In genomic region chr3:37955918-37956317, GRCh38 we compare ENCODE assay signal across 12 cellular contexts. TPM values are rescaled to one million over a fixed set of nuclear protein-coding genes. Genes with fewer than 3 reads are reported as not detected.
DNase-seq lines count a peak whose midpoint lies in the region; ATAC-seq, FAIRE-seq and TF ChIP-seq lines count a peak whose summit lies in the region.
"Had no signal": no experiment of that assay in that cellular context is flagged by ENCODE, and none has a peak within 500 bp of the region (broad histone marks: within the 10 kb centered on the region; RNA-seq: fewer than 3 reads in every experiment).

No MANE protein-coding gene starts in this region.

- H3K9ac ChIP-seq in iPS-18a (ENCODE audit: low read length), result no peak overlapping the region

- peak; percentile 69 for DNase-seq in SIG-M5 treated with dmso at 0.1 percent for 504 hours (lab: John Stamatoyannopoulos, UW; ENCODE audit: unreplicated experiment)
- no peak for DNase-seq in SIG-M5 (lab: John Stamatoyannopoulos, UW)
- DNase-seq in T-helper 17 cell, result no peak
- no peak for DNase-seq in suprapubic skin (ENCODE audit: low spot score in 2 of 2)
- DNase-seq in GM13977 (ENCODE audit: low spot score), result no peak
- no peak for DNase-seq in GM12892 (ENCODE audit: insufficient read length)
- DNase-seq: 8988T; activated naive CD8-positive, alpha-beta T cell treated with anti-CD3 and anti-CD28 coated beads, Interleukin-2, amount 10 ng/mL, durations not matched to agents 7 days and 5 days; HFFc6 had no signal

- no peak for ATAC-seq in T-helper 17 cell
- no peak for ATAC-seq in HG02885 (IDR thresholded peaks at IDR 0.05; ENCODE audit: poor library complexity, unreplicated experiment)

- peaks cover 18% of the 10 kb centered on the region for H3K4me1 Mint-ChIP-seq in T-helper 17 cell

- H3K4me3 ChIP-seq in iPS-18a (ENCODE audit: low read length) (no peak overlapping the region), suprapubic skin (no peak overlapping the region)

- TF ChIP-seq CTCF in suprapubic skin (IDR thresholded peaks at IDR 0.05), result no peak
- TF ChIP-seq CTCF in GM13977 (IDR thresholded peaks at IDR 0.05; ENCODE audit: extremely low read depth, insufficient read depth, missing control alignments), result no peak

- H3K27ac ChIP-seq in iPS-18a (ENCODE audit: low read length) (peak overlapping the region; percentile 35), suprapubic skin (peak overlapping the region; percentile 25)

- no peak overlapping the region for H3K4me3 Mint-ChIP-seq in T-helper 17 cell
- H3K4me3 Mint-ChIP-seq: activated naive CD8-positive, alpha-beta T cell treated with anti-CD3 and anti-CD28 coated beads, Interleukin-2, amount 10 ng/mL, durations not matched to agents 7 days and 5 days; HFFc6 had no signal

- H3K4me1 ChIP-seq in iPS-18a (ENCODE audit: control insufficient read depth, low read depth, low read length) (peaks cover 9% of the 10 kb centered on the region), suprapubic skin (peaks cover 16% of the 10 kb centered on the region)

- peak overlapping the region; percentile 92 for H3K27ac Mint-ChIP-seq in T-helper 17 cell
- H3K27ac Mint-ChIP-seq: HFFc6 had no signal

- H3K36me3 ChIP-seq in iPS-18a (ENCODE audit: control insufficient read depth, low read depth, low read length), result no peaks in the 10 kb centered on the region
- peaks cover 13% of the 10 kb centered on the region for H3K36me3 ChIP-seq in suprapubic skin

- in situ Hi-C loops in GM13977 (cut with MboI; ENCODE audit: low pct_unique_long_range_greater_than_20kb, low sequenced_read_pairs, unreplicated experiment), result no loop called here

- H3K27me3 Mint-ChIP-seq in T-helper 17 cell, result no peaks in the 10 kb centered on the region
- H3K27me3 Mint-ChIP-seq: activated naive CD8-positive, alpha-beta T cell treated with anti-CD3 and anti-CD28 coated beads, Interleukin-2, amount 10 ng/mL, durations not matched to agents 7 days and 5 days; progenitor cell of endocrine pancreas had no signal

- FAIRE-seq in GM12892 (lab: Jason Lieb, UNC), result no peak

- 78% methylated on average over 3 of the region's 3 CpGs for WGBS in suprapubic skin

- TF ChIP-seq POLR2A in suprapubic skin (IDR thresholded peaks at IDR 0.05) (no peak), GM12892 (IDR thresholded peaks at IDR 0.05; ENCODE audit: low read depth, low read length) (no peak)

- peaks cover 5% of the 10 kb centered on the region for H3K36me3 Mint-ChIP-seq in T-helper 17 cell (ENCODE audit: low read depth)
- H3K36me3 Mint-ChIP-seq: activated naive CD8-positive, alpha-beta T cell treated with anti-CD3 and anti-CD28 coated beads, Interleukin-2, amount 10 ng/mL, durations not matched to agents 7 days and 5 days had no signal

- H3K27me3 ChIP-seq in iPS-18a (ENCODE audit: control insufficient read depth, insufficient read depth, low read length), result no peaks in the 10 kb centered on the region
- H3K27me3 ChIP-seq in suprapubic skin, result no peaks in the 10 kb centered on the region

- H3K9me3 ChIP-seq in T-helper 17 cell (ENCODE audit: control insufficient read depth, low read length, poor library complexity, severe bottlenecking) (no peaks in the 10 kb centered on the region), iPS-18a (ENCODE audit: control insufficient read depth, low read depth, low read length) (no peaks in the 10 kb centered on the region), suprapubic skin (no peaks in the 10 kb centered on the region)

- no peak for TF ChIP-seq EP300 in suprapubic skin (IDR thresholded peaks at IDR 0.05)

RNA-seq across cellular contexts. Expression of gene VILL, which starts 34.7 kb away (rescaled TPM):
- 10 to 100 TPM; 21.6 to 30.1 TPM for total RNA-seq in T-helper 17 cell
- total RNA-seq in suprapubic skin, result 10 to 100 TPM; 13.2 to 16.7 (median 15.0) TPM
- 4.0 TPM for polyA plus RNA-seq in GM12892 (2012; ENCODE audit: missing spikeins)
